ENCODE assay signal across 17 cellular contexts in genomic region chr4:6273661-6273990, GRCh38. TPM values are rescaled to one million over a fixed set of nuclear protein-coding genes. Genes with fewer than 3 reads are reported as not detected.
DNase-seq lines count a peak whose midpoint lies in the region; ATAC-seq, FAIRE-seq and TF ChIP-seq lines count a peak whose summit lies in the region.
"Had no signal": no experiment of that assay in that cellular context is flagged by ENCODE, and none has a peak within 500 bp of the region (broad histone marks: within the 10 kb centered on the region; RNA-seq: fewer than 3 reads in every experiment).

No MANE protein-coding gene starts in this region.

- H3K79me2 ChIP-seq in SK-N-SH (ENCODE audit: insufficient read depth) (peaks cover 15% of the 10 kb centered on the region; the same call in 1 of the 2 replicates), H1 (ENCODE audit: control insufficient read depth in 1 of 2, insufficient read depth in 2 of 2, low read length in 2 of 2) (peaks cover 0 to 6% of the 10 kb centered on the region in 2 experiments; a peak in 1 of 4 replicates)

- ATAC-seq in SK-N-SH treated with all-trans-retinoic acid at 6 μM for 48 hours (no peak), upper lobe of left lung (ENCODE audit: low FRiP score in 2 of 2) (no peak), GM21526 (IDR thresholded peaks at IDR 0.05; ENCODE audit: low FRiP score, unreplicated experiment) (no peak)
- ATAC-seq: activated CD4-positive, alpha-beta T cell treated with anti-CD3 and anti-CD28 coated beads for 36 hours; stimulated activated effector memory CD8-positive, alpha-beta T cell treated with anti-CD3 and anti-CD28 coated beads, Interleukin-12 subunit alpha, Interleukin-12 subunit beta, amount 100 ng/mL, for 72 hours had no signal

- TF ChIP-seq CTCF in SK-N-SH (IDR thresholded peaks at IDR 0.05) (no peak), H1 (IDR thresholded peaks at IDR 0.05; ENCODE audit: control extremely low read depth in 1 of 3, insufficient read depth in 1 of 3, low read depth in 1 of 3, low read length in 3 of 3) (no peak), upper lobe of left lung (IDR thresholded peaks at IDR 0.05) (no peak)

- H3K27me3 ChIP-seq in SK-N-SH (ENCODE audit: insufficient read depth) (no peaks in the 10 kb centered on the region), H1 (replicated peaks in 1 of 4; ENCODE audit: control insufficient read depth in 3 of 4, extremely low read depth in 1 of 4, insufficient read depth in 3 of 4, low read length in 3 of 4) (no peaks in the 10 kb centered on the region), mucosa of rectum (ENCODE audit: control insufficient read depth in 2 of 2, insufficient read depth in 2 of 2, low read length in 2 of 2) (peaks cover 0 to 1% of the 10 kb centered on the region in 2 donors), upper lobe of left lung (no peaks in the 10 kb centered on the region)
- H3K27me3 ChIP-seq: Peyer's patch had no signal

- H2BK120ac ChIP-seq in H1 (replicated peaks; ENCODE audit: low read depth, low read length), result no peak overlapping the region

- H3F3A ChIP-seq in SK-N-SH (replicated peaks; ENCODE audit: insufficient read depth), result no peaks in the 10 kb centered on the region

- 0 out of 4 replicates have a peak, but pooled peaks of 1 of the 2 experiments have one; percentile 9 for TF ChIP-seq EP300 in SK-N-SH (IDR thresholded peaks at IDR 0.05; ENCODE audit: borderline replicate concordance in 1 of 2, low read depth in 1 of 2, low read length in 1 of 2)
- TF ChIP-seq EP300 in H1 (IDR thresholded peaks at IDR 0.05; ENCODE audit: borderline replicate concordance in 1 of 2, low read depth in 2 of 2, low read length in 2 of 2), result no peak
- no peak for TF ChIP-seq EP300 in upper lobe of left lung (IDR thresholded peaks at IDR 0.05)

- FAIRE-seq in H1 (lab: Jason Lieb, UNC), result no peak
- FAIRE-seq: GM19239 had no signal

- H4K20me1 ChIP-seq in SK-N-SH (ENCODE audit: insufficient read depth) (peaks cover 13% of the 10 kb centered on the region), H1 (replicated peaks in 1 of 2; ENCODE audit: control insufficient read depth in 1 of 2, insufficient read depth in 2 of 2, low read length in 2 of 2) (peaks cover 4 to 20% of the 10 kb centered on the region in 2 experiments)

- H3K4ac ChIP-seq in H1 (replicated peaks; ENCODE audit: insufficient read length, low read depth, low read length), result peak overlapping the region; percentile 67

- H4K5ac ChIP-seq in H1 (ENCODE audit: insufficient read length, low read depth, low read length), result no peak overlapping the region

- DNase-seq in SK-N-SH (no peak), H1 (ENCODE audit: low read depth in 1 of 2, low spot score in 2 of 2) (no peak), upper lobe of left lung (no peak), NCI-H1048 (lab: John Stamatoyannopoulos, UW) (no peak)
- no peak for DNase-seq in stimulated activated CD4-positive, alpha-beta T cell treated with anti-CD3 and anti-CD28 coated beads, Interleukin-1b, Interleukin-23, amount 100 ng/mL, for 48 hours
- DNase-seq: activated CD4-positive, alpha-beta T cell treated with anti-CD3 and anti-CD28 coated beads for 36 hours; COR-L47; NCI-H1105 treated with DMSO at 0.1 percent for 48 hours; NCI-H345; Peyer's patch; stimulated activated CD4-positive, alpha-beta T cell treated with anti-CD3 and anti-CD28 coated beads, Interleukin-4, amount 100 ng/mL, for 24 hours had no signal

- no peak overlapping the region for H3K9ac ChIP-seq in SK-N-SH
- H3K9ac ChIP-seq in H1 (replicated peaks in 1 of 4; ENCODE audit: extremely low read depth in 1 of 4, low read depth in 3 of 4, low read length in 3 of 4), result no peak overlapping the region
- no peak overlapping the region for H3K9ac ChIP-seq in mucosa of rectum (ENCODE audit: low read depth in 1 of 2, low read length in 2 of 2)

- H4K8ac ChIP-seq in H1 (ENCODE audit: extremely low read depth, insufficient read depth, low read length), result peak overlapping the region; percentile 75; the same call in 1 of the 2 replicates

- POLR2A ChIA-PET in SK-N-SH (lab: Yijun Ruan, JAX) (no interaction called here), H1 (lab: Charles Lee; ENCODE audit: partially characterized antibody) (interaction anchor here (0.7 to 1.2 kb wide), 3 partner anchors 25 to 35 kb away, joined by 3 to 4 read pairs (median 4); no protein-coding TSS in a partner anchor)

- no peak overlapping the region for H3K14ac ChIP-seq in H1 (ENCODE audit: insufficient read length)

- H3K4me2 ChIP-seq in SK-N-SH, result peak overlapping the region; percentile 48
- no peak overlapping the region for H3K4me2 ChIP-seq in H1 (ENCODE audit: insufficient read depth in 1 of 2, low read depth in 2 of 2, low read length in 2 of 2)

- H2BK12ac ChIP-seq in H1 (ENCODE audit: low read depth, low read length), result no peak overlapping the region

- no peak overlapping the region for H3K23ac ChIP-seq in H1 (ENCODE audit: insufficient read length)

- H2AFZ ChIP-seq in SK-N-SH (ENCODE audit: low read depth) (no peak overlapping the region), H1 (ENCODE audit: low read length) (no peak overlapping the region)

- H2BK15ac ChIP-seq in H1 (ENCODE audit: low read length), result no peak overlapping the region

- H3K27ac ChIP-seq in SK-N-SH (ENCODE audit: low read depth in 2 of 2, low read length in 1 of 2) (peak overlapping the region; percentile 35 to 82), H1 (ENCODE audit: low read depth, low read length) (no peak overlapping the region), mucosa of rectum (ENCODE audit: low read depth in 2 of 2, low read length in 2 of 2) (peak overlapping the region; percentile 9 to 17), upper lobe of left lung (peak overlapping the region; percentile 63 to 87 (median 76))
- H3K27ac ChIP-seq: 22Rv1 had no signal

- H3K4me1 ChIP-seq in SK-N-SH (ENCODE audit: control insufficient read depth in 1 of 2, insufficient read depth in 2 of 2, low read depth in 1 of 2, low read length in 1 of 2) (peaks cover 7 to 77% of the 10 kb centered on the region in 2 experiments; a peak in 3 of 4 replicates), H1 (replicated peaks in 1 of 4; ENCODE audit: control insufficient read depth in 3 of 4, insufficient read depth in 4 of 4, low read length in 3 of 4) (peaks cover 4 to 22% (median 11%) of the 10 kb centered on the region in 4 experiments), mucosa of rectum (ENCODE audit: control insufficient read depth in 2 of 2, insufficient read depth in 2 of 2, low read length in 2 of 2) (peaks cover 31 to 32% of the 10 kb centered on the region in 2 donors), upper lobe of left lung (peaks cover 62 to 87% (median 75%) of the 10 kb centered on the region in 4 donors)

- H3K9me2 ChIP-seq in SK-N-SH, result no peaks in the 10 kb centered on the region

- WGBS in SK-N-SH (ENCODE audit: low lambda C conversion rate), result no CpG with 5 or more reads among the region's 1 CpG
- 94% methylated on average over 1 of the region's 1 CpG; no CpG with 5 or more reads in 1 of the 2 experiments for WGBS in H1 (ENCODE audit: extremely low coverage in 1 of 2, insufficient coverage in 1 of 2, insufficient read length in 1 of 2, insufficient replicate concordance in 2 of 2, low coverage in 1 of 2, low lambda C conversion rate in 2 of 2, missing lambda C conversion rate in 1 of 2), 2 experiments
- WGBS in upper lobe of left lung, 2 donors, result 29 to 63% methylated on average over 1 of the region's 1 CpG

- H3K4me3 ChIP-seq in SK-N-SH (ENCODE audit: low read depth in 2 of 2, low read length in 1 of 2) (peak overlapping the region in 1 of 2 experiments; percentile 4; a peak in 1 of 4 replicates), H1 (ENCODE audit: extremely low read depth in 1 of 4, insufficient read depth in 2 of 4, low read depth in 3 of 4, low read length in 4 of 4) (no peak overlapping the region), mucosa of rectum (ENCODE audit: low read length in 2 of 2) (no peak overlapping the region), upper lobe of left lung (no peak overlapping the region)
- H3K4me3 ChIP-seq: Peyer's patch had no signal

- no peak overlapping the region for H3K56ac ChIP-seq in H1 (replicated peaks; ENCODE audit: insufficient read length, low read depth, low read length)

- no peaks in the 10 kb centered on the region for H3K9me3 ChIP-seq in SK-N-SH
- H3K9me3 ChIP-seq in H1 (ENCODE audit: insufficient read depth in 2 of 2, low read depth in 1 of 2, low read length in 1 of 2), result no peaks in the 10 kb centered on the region
- H3K9me3 ChIP-seq in mucosa of rectum (ENCODE audit: control insufficient read depth in 2 of 2, low read length in 2 of 2), result no peaks in the 10 kb centered on the region
- no peaks in the 10 kb centered on the region for H3K9me3 ChIP-seq in upper lobe of left lung
- H3K9me3 ChIP-seq: Peyer's patch had no signal

- H2BK5ac ChIP-seq in H1 (ENCODE audit: low read depth, low read length), result no peak overlapping the region

- H3K18ac ChIP-seq in H1 (ENCODE audit: extremely low read depth, low read length), result peak overlapping the region; percentile 32

- H3K36me3 ChIP-seq in SK-N-SH (replicated peaks in 1 of 2; ENCODE audit: control insufficient read depth in 1 of 2, insufficient read depth in 2 of 2, low read length in 1 of 2), result peaks cover 0 to 4% of the 10 kb centered on the region in 2 experiments
- H3K36me3 ChIP-seq in H1 (ENCODE audit: control insufficient read depth in 2 of 4, insufficient read depth in 4 of 4, low read length in 3 of 4), result peaks cover 2 to 5% (median 3%) of the 10 kb centered on the region in 4 experiments; a peak in 2 of 8 replicates
- no peaks in the 10 kb centered on the region for H3K36me3 ChIP-seq in mucosa of rectum (ENCODE audit: control insufficient read depth in 2 of 2, insufficient read depth in 2 of 2, low read length in 2 of 2)
- peaks cover 0 to 8% (median 0%) of the 10 kb centered on the region in 4 donors for H3K36me3 ChIP-seq in upper lobe of left lung
- H3K36me3 ChIP-seq: Peyer's patch had no signal

- peaks cover 6% of the 10 kb centered on the region; the same call in 1 of the 2 replicates for H3K23me2 ChIP-seq in H1 (ENCODE audit: low read depth, low read length)

- CTCF ChIA-PET in SK-N-SH (lab: Yijun Ruan, JAX), result interaction anchor here (1.7 to 37.6 kb wide), 3 partner anchors 16 to 52 kb away, joined by 3 to 1048 read pairs (median 247); no protein-coding TSS in a partner anchor
- CTCF ChIA-PET in H1 (lab: Charles Lee; ENCODE audit: partially characterized antibody), result interaction anchor here (0.7 to 37.7 kb wide), 3 partner anchors 18 to 275 kb away, joined by 3 to 908 read pairs (median 263); no protein-coding TSS in a partner anchor

- no peak overlapping the region for H2BK20ac ChIP-seq in H1 (ENCODE audit: low read length)

- no peak overlapping the region for H4K91ac ChIP-seq in H1 (replicated peaks; ENCODE audit: insufficient read length, low read length)

- peak overlapping the region; percentile 53; the same call in 1 of the 2 replicates for H2AK5ac ChIP-seq in H1 (ENCODE audit: low read depth, low read length)

- TF ChIP-seq POLR2A in H1 (IDR thresholded peaks at IDR 0.05; ENCODE audit: control extremely low read depth in 1 of 2, low read depth in 2 of 2, low read length in 2 of 2) (no peak), upper lobe of left lung (IDR thresholded peaks at IDR 0.05) (no peak)

- TF ChIP-seq RAD21 in SK-N-SH (IDR thresholded peaks at IDR 0.05; ENCODE audit: low read length), result no peak
- TF ChIP-seq RAD21 in H1 (IDR thresholded peaks at IDR 0.05 in 1 of 2, conservative IDR thresholded peaks at IDR 0.05 in 1 of 2; ENCODE audit: low read depth in 2 of 2, low read length in 2 of 2), result no peak

- H3K79me1 ChIP-seq in H1 (ENCODE audit: low read depth, low read length), result peaks cover 2% of the 10 kb centered on the region; the same call in 1 of the 2 replicates

RNA-seq across cellular contexts. Expression of gene WFS1, which starts 4.0 kb away (rescaled TPM):
- polyA plus RNA-seq in SK-N-SH (2012; rRNA removed) (15.8 and 18.7 TPM in 2 replicates), H1 (2011; rRNA removed) (43.1 and 55.7 TPM in 2 replicates)
- 6.5 and 10.4 TPM in 2 replicates for polyA plus RNA-seq in SK-N-SH (2012; cell fraction: cytosol; rRNA removed)
- 24.9 and 27.7 TPM in 2 replicates for polyA plus RNA-seq in SK-N-SH (2012; cell fraction: nucleus; rRNA removed)
- total RNA-seq in H1 (2021; fragmentation: NEBNext Ultra II Directional; extraction: Animal tissue kit (Norgen Biotek cat#: 25700)), result 29.1 and 34.0 TPM in 2 replicates
- polyA plus RNA-seq in H1 (2011; cell fraction: cytosol; rRNA removed), result 24.1 TPM
- 61.1 TPM for polyA plus RNA-seq in H1 (2011; cell fraction: nucleus; rRNA removed)
- 24.6 to 36.6 TPM (median 30.1 TPM) in 4 replicates for polyA plus RNA-seq in H1 (2012, experiment 1 of 2)
- polyA plus RNA-seq in H1 (2012, experiment 2 of 2), result 30.5 TPM
- 46.0 TPM for polyA plus RNA-seq in H1 (2013, experiment 1 of 2)
- 45.6 TPM for polyA plus RNA-seq in H1 (2013, experiment 2 of 2)
- 30.6 and 54.0 TPM in 2 replicates for polyA minus RNA-seq in H1 (2011; rRNA and poly(A)+ RNA removed)
- polyA minus RNA-seq in H1 (2011; cell fraction: cytosol; rRNA and poly(A)+ RNA removed), result 20.2 TPM
- polyA minus RNA-seq in H1 (2011; cell fraction: nucleus; rRNA and poly(A)+ RNA removed), result 24.3 TPM
- 100 to 1,000 TPM in 3 of 6 donors, 10 to 100 TPM in 3; 88.8 to 180 (median 105) TPM for total RNA-seq in upper lobe of left lung
